13 cellular contexts compared by ENCODE assay signal in genomic region chr17:81417879-81418709, GRCh38. TPM values are rescaled to one million over a fixed set of nuclear protein-coding genes. Genes with fewer than 3 reads are reported as not detected.
DNase-seq lines count a peak whose midpoint lies in the region; ATAC-seq and TF ChIP-seq lines count a peak whose summit lies in the region.
"Had no signal": no experiment of that assay in that cellular context is flagged by ENCODE, and none has a peak within 500 bp of the region (broad histone marks: within the 10 kb centered on the region; RNA-seq: fewer than 3 reads in every experiment).

No MANE protein-coding gene starts in this region.

- H2BK120ac ChIP-seq in neuronal stem cell (ENCODE audit: low read depth, low read length), result no peak overlapping the region

- peak overlapping the region; percentile 80 for H3K18ac ChIP-seq in neuronal stem cell (ENCODE audit: low read length)

- 84% methylated on average over 14 of the region's 23 CpGs for WGBS in mammary epithelial cell (ENCODE audit: low coverage, missing lambda C conversion rate)
- 65 to 69% methylated on average over 10 to 22 of the region's 23 CpGs for WGBS in body of pancreas, 2 donors
- no CpG with 5 or more reads among the region's 23 CpGs for WGBS in neuronal stem cell (ENCODE audit: extremely low coverage in 2 of 2, insufficient read length in 2 of 2, insufficient replicate concordance in 1 of 2), 2 donors

- H3K9me3 ChIP-seq in breast epithelium, result no peaks in the 10 kb centered on the region
- no peaks in the 10 kb centered on the region for H3K9me3 ChIP-seq in mammary epithelial cell (replicated peaks; ENCODE audit: insufficient read depth, low read length)
- no peaks in the 10 kb centered on the region for H3K9me3 ChIP-seq in body of pancreas
- H3K9me3 ChIP-seq in neuronal stem cell (replicated peaks in 1 of 2; ENCODE audit: control insufficient read depth in 2 of 2, insufficient read depth in 1 of 2, low read depth in 1 of 2, low read length in 2 of 2), result no peaks in the 10 kb centered on the region
- no peaks in the 10 kb centered on the region for H3K9me3 ChIP-seq in upper lobe of right lung

- H3K4me1 ChIP-seq in breast epithelium, result peaks cover 31 to 34% of the 10 kb centered on the region in 2 donors
- H3K4me1 ChIP-seq in mammary epithelial cell (ENCODE audit: insufficient read depth, low read length), result peaks cover 39% of the 10 kb centered on the region
- H3K4me1 ChIP-seq in body of pancreas, result peaks cover 58% of the 10 kb centered on the region
- peaks cover 20 to 21% of the 10 kb centered on the region in 2 donors for H3K4me1 ChIP-seq in neuronal stem cell (ENCODE audit: control insufficient read depth in 2 of 2, insufficient read depth in 1 of 2, low read depth in 1 of 2, low read length in 2 of 2)
- H3K4me1 ChIP-seq in upper lobe of right lung, result peaks cover 48% of the 10 kb centered on the region

- H4K91ac ChIP-seq in neuronal stem cell (ENCODE audit: low read depth, low read length, poor library complexity), result no peak overlapping the region

- H3K27me3 ChIP-seq in breast epithelium (no peaks in the 10 kb centered on the region), mammary epithelial cell (ENCODE audit: insufficient read depth, low read length) (no peaks in the 10 kb centered on the region), body of pancreas (no peaks in the 10 kb centered on the region), neuronal stem cell (ENCODE audit: control insufficient read depth in 3 of 3, insufficient read depth in 3 of 3, low read depth in 1 of 3, low read length in 3 of 3) (peaks cover 0 to 2% (median 0%) of the 10 kb centered on the region in 3 experiments), upper lobe of right lung (no peaks in the 10 kb centered on the region)

- CTCF ChIA-PET in mammary epithelial cell (lab: Charles Lee; ENCODE audit: low non-redundant PET), result no interaction called here

- H4K8ac ChIP-seq in neuronal stem cell (ENCODE audit: low read depth, low read length), result no peak overlapping the region

- peak overlapping the region; percentile 75 for H3K14ac ChIP-seq in neuronal stem cell (ENCODE audit: low read length)

- no TSS peak for BruUV-seq in mammary epithelial cell (replicated peaks; lab: Mats Ljungman, UMichigan)

- H3K23ac ChIP-seq in neuronal stem cell (ENCODE audit: low read depth, low read length, poor library complexity), result peak overlapping the region; percentile 81

- TF ChIP-seq POLR2A in breast epithelium (IDR thresholded peaks at IDR 0.05) (no peak), body of pancreas (IDR thresholded peaks at IDR 0.05) (no peak)

- dilution Hi-C loops in mammary epithelial cell (cut with HindIII; ENCODE audit: low sequenced_read_pairs), result no loop called here

- H2AFZ ChIP-seq in mammary epithelial cell (ENCODE audit: low read depth, low read length), result no peak overlapping the region
- H2AFZ ChIP-seq in neuronal stem cell (ENCODE audit: low read length), result no peak overlapping the region

- H3K79me2 ChIP-seq in mammary epithelial cell (ENCODE audit: insufficient read depth, low read length), result no peaks in the 10 kb centered on the region

- peak overlapping the region; percentile 64 for H2BK15ac ChIP-seq in neuronal stem cell (ENCODE audit: low read length)

- H3K4ac ChIP-seq in neuronal stem cell (ENCODE audit: low read length), result no peak overlapping the region

- H2BK12ac ChIP-seq in neuronal stem cell (ENCODE audit: low read length), result no peak overlapping the region

- no peak for TF ChIP-seq CTCF in breast epithelium (IDR thresholded peaks at IDR 0.05)
- no peak for TF ChIP-seq CTCF in mammary epithelial cell (conservative IDR thresholded peaks at IDR 0.05 in 1 of 2, IDR thresholded peaks at IDR 0.05 in 1 of 2; ENCODE audit: extremely low read depth in 1 of 2, insufficient read depth in 1 of 2, low read depth in 1 of 2, low read length in 2 of 2)
- TF ChIP-seq CTCF in body of pancreas (IDR thresholded peaks at IDR 0.05), result no peak
- TF ChIP-seq CTCF in upper lobe of right lung (IDR thresholded peaks at IDR 0.05), result no peak

- H2AK5ac ChIP-seq in neuronal stem cell (ENCODE audit: low read depth, low read length), result peak overlapping the region; percentile 32

- H3K4me2 ChIP-seq in mammary epithelial cell (ENCODE audit: insufficient read depth, low read depth, low read length) (no peak overlapping the region), neuronal stem cell (ENCODE audit: insufficient read depth, low read length, poor library complexity, severe bottlenecking) (no peak overlapping the region)

- H3K79me1 ChIP-seq in neuronal stem cell (ENCODE audit: low read depth, low read length), result peaks cover 32% of the 10 kb centered on the region

- DNase-seq in breast epithelium (ENCODE audit: low spot score in 2 of 2) (no peak), mammary epithelial cell (no peak), body of pancreas (peak in 3 of 4 donors; percentile 72 to 77 (median 75)), neuronal stem cell (ENCODE audit: low spot score) (no peak), upper lobe of right lung (no peak), kidney glomerular epithelial cell (lab: John Stamatoyannopoulos, UW) (no peak), NCI-H345 treated with DMSO at 0.1 percent for 48 hours (lab: John Stamatoyannopoulos, UW; ENCODE audit: unreplicated experiment) (no peak), GF-D8 (lab: John Stamatoyannopoulos, UW) (no peak)
- DNase-seq: activated B cell treated with CpG ODN at 0.5 μM for 24 hours; activated CD8-positive, alpha-beta memory T cell treated with anti-CD3 and anti-CD28 coated beads, Interleukin-2, amount 50 U/mL, for 48 hours; activated naive CD8-positive, alpha-beta T cell treated with anti-CD3 and anti-CD28 coated beads for 36 hours; naive B cell; NCI-H2227 treated with DMSO at 0.1 percent for 48 hours had no signal

- in situ Hi-C loops in mammary epithelial cell (cut with MboI; ENCODE audit: low sequenced_read_pairs in 2 of 2), result no loop called here

- H4K20me1 ChIP-seq in mammary epithelial cell (ENCODE audit: insufficient read depth, low read length), result no peaks in the 10 kb centered on the region

- peak overlapping the region; percentile 87 for H2BK5ac ChIP-seq in neuronal stem cell (ENCODE audit: low read length)

- peak overlapping the region; percentile 40 to 98 for H3K27ac ChIP-seq in breast epithelium
- H3K27ac ChIP-seq in mammary epithelial cell (ENCODE audit: insufficient read depth, low read depth, low read length), result no peak overlapping the region
- H3K27ac ChIP-seq in body of pancreas, result peak overlapping the region; percentile 48 to 89 (median 84)
- no peak overlapping the region for H3K27ac ChIP-seq in neuronal stem cell (replicated peaks; ENCODE audit: low read length)
- H3K27ac ChIP-seq in upper lobe of right lung, result peak overlapping the region; percentile 67

- H3K4me3 ChIP-seq in breast epithelium, result no peak overlapping the region
- no peak overlapping the region for H3K4me3 ChIP-seq in mammary epithelial cell (replicated peaks in 1 of 3; ENCODE audit: insufficient read depth in 1 of 3, low read depth in 2 of 3, low read length in 3 of 3)
- H3K4me3 ChIP-seq in body of pancreas, result no peak overlapping the region
- H3K4me3 ChIP-seq in neuronal stem cell (ENCODE audit: low read length in 2 of 2), result no peak overlapping the region
- no peak overlapping the region for H3K4me3 ChIP-seq in upper lobe of right lung

- H3K36me3 ChIP-seq in breast epithelium, result no peaks in the 10 kb centered on the region
- no peaks in the 10 kb centered on the region for H3K36me3 ChIP-seq in mammary epithelial cell (ENCODE audit: insufficient read depth, low read length)
- no peaks in the 10 kb centered on the region for H3K36me3 ChIP-seq in body of pancreas (replicated peaks in 1 of 2; ENCODE audit: insufficient read depth in 1 of 2, low read depth in 2 of 2)
- H3K36me3 ChIP-seq in neuronal stem cell (replicated peaks in 1 of 2; ENCODE audit: control insufficient read depth in 2 of 2, insufficient read depth in 2 of 2, low read length in 2 of 2), result peaks cover 3 to 5% of the 10 kb centered on the region in 2 donors
- no peaks in the 10 kb centered on the region for H3K36me3 ChIP-seq in upper lobe of right lung

- H3K9ac ChIP-seq in mammary epithelial cell (ENCODE audit: insufficient read depth, low read length), result no peak overlapping the region
- H3K9ac ChIP-seq in neuronal stem cell (ENCODE audit: low read depth, low read length, poor library complexity), result peak overlapping the region; percentile 82

- ATAC-seq in body of pancreas (no peak), upper lobe of right lung (no peak)

- intact Hi-C loops in breast epithelium (cut with DNase I; ENCODE audit: low total_unique reads) (no loop called here), mammary epithelial cell (cut with micrococcal nuclease) (no loop called here), body of pancreas (cut with DNase I) (no loop called here), upper lobe of right lung (cut with DNase I) (no loop called here)

RNA-seq across cellular contexts. Expression of gene BAHCC1, which starts 22.8 kb away (rescaled TPM):
- total RNA-seq in breast epithelium (10 to 100 TPM in 2 of 3 donors, 1 to 10 TPM in 1; 7.4 to 17.0 (median 11.7) TPM), mammary epithelial cell (1 to 10 TPM; 2.2 to 9.1 TPM), body of pancreas (10 to 100 TPM in 1 of 2 donors, 1 to 10 TPM in 1; 5.7 to 14.8 TPM), upper lobe of right lung (23.3 TPM)
- polyA plus RNA-seq in mammary epithelial cell, result 1.6 TPM
- polyA minus RNA-seq in mammary epithelial cell, result 0.67 TPM
- polyA plus RNA-seq in neuronal stem cell (2013, experiment 1 of 2), result 15.9 TPM
- polyA plus RNA-seq in neuronal stem cell (2013, experiment 2 of 2), result 17.5 TPM

Comparison
In these comparisons a context has a peak if more than half of its experiments do, and no peak if none do; other contexts are left out.
1. H3K27ac ChIP-seq: peak in breast epithelium (2 of 2), body of pancreas (4 of 4) and upper lobe of right lung (single experiment); none in mammary epithelial cell (single experiment) and neuronal stem cell (single experiment).
2. DNase-seq: peak in body of pancreas (3 of 4); none in breast epithelium (0 of 2), mammary epithelial cell (single experiment), neuronal stem cell (single experiment), upper lobe of right lung (single experiment), kidney glomerular epithelial cell (single experiment), NCI-H345 treated with DMSO at 0.1 percent for 48 hours (single experiment) and GF-D8 (single experiment).